12 cellular contexts compared by ENCODE assay signal in genomic region chr2:181540421-181540820, GRCh38.
DNase-seq lines count a peak whose midpoint lies in the region; ATAC-seq and TF ChIP-seq lines count a peak whose summit lies in the region.
"Had no signal": no experiment of that assay in that cellular context is flagged by ENCODE, and none has a peak within 500 bp of the region (broad histone marks: within the 10 kb centered on the region; RNA-seq: fewer than 3 reads in every experiment).

No MANE protein-coding gene starts in this region.

- ATAC-seq in left colon = no peak
- no peak for ATAC-seq in HG02981 (IDR thresholded peaks at IDR 0.05; ENCODE audit: unreplicated experiment)
- ATAC-seq in HG02884 (IDR thresholded peaks at IDR 0.05; ENCODE audit: unreplicated experiment) = no peak
- ATAC-seq: A549 had no signal

- DNase-seq in NCI-H226 (peak; percentile 2), erythroblast (lab: John Stamatoyannopoulos, UW) (peak; percentile 13 to 20), myocyte (ENCODE audit: low read depth) (peak; percentile 74), A673 (ENCODE audit: low spot score) (no peak), left colon (no peak)
- DNase-seq: Caco-2; CD8-positive, alpha-beta memory T cell had no signal

- intact Hi-C loops in A673 (cut with micrococcal nuclease; ENCODE audit: unreplicated experiment) = no loop called here
- intact Hi-C loops in left colon (cut with DNase I, micrococcal nuclease) = no loop called here

- CTCF ChIA-PET in A673 (lab: Charles Lee) = no interaction called here

- no peak for TF ChIP-seq CTCF in A673 (conservative IDR thresholded peaks at IDR 0.05; ENCODE audit: low read depth, low read length)

- POLR2A ChIA-PET in A673 (lab: Charles Lee; ENCODE audit: low non-redundant PET) = no interaction called here

- no peaks in the 10 kb centered on the region for H3K27me3 ChIP-seq in A673 (replicated peaks; ENCODE audit: insufficient read depth, low read depth, low read length, poor library complexity)
- H3K27me3 ChIP-seq: BLaER1 had no signal

- no peaks in the 10 kb centered on the region for H3K36me3 ChIP-seq in A673 (ENCODE audit: insufficient read depth, low read length, poor library complexity, severe bottlenecking)

- H3K4me3 ChIP-seq in A673 (ENCODE audit: low read depth, low read length, poor library complexity, severe bottlenecking) = no peak overlapping the region
- H3K4me3 ChIP-seq: A549, BLaER1, HAP-1 had no signal

- TF ChIP-seq POLR2A in erythroblast (IDR thresholded peaks at IDR 0.05; ENCODE audit: low read length) = peak; percentile 30

- H3K9me3 ChIP-seq in A673 (ENCODE audit: low read depth, low read length, poor library complexity, severe bottlenecking) = no peaks in the 10 kb centered on the region
- H3K9me3 ChIP-seq: A549, BLaER1, Caco-2, HAP-1 had no signal

- H3K4me1 ChIP-seq in A673 (ENCODE audit: insufficient read depth, low read length, poor library complexity, severe bottlenecking) = no peaks in the 10 kb centered on the region
- H3K4me1 ChIP-seq: A549, BLaER1, Caco-2, HAP-1 had no signal

- no TSS peak for BruUV-seq in A673 (replicated peaks; lab: Mats Ljungman, UMichigan)

- no peak overlapping the region for H3K27ac ChIP-seq in A673 (ENCODE audit: low read depth, low read length, poor library complexity, severe bottlenecking)
- H3K27ac ChIP-seq: A549, BLaER1 had no signal

Comparison
In these comparisons a context has a peak if more than half of its experiments do, and no peak if none do; other contexts are left out.
1. DNase-seq: peak in NCI-H226 (single experiment), erythroblast (2 of 2) and myocyte (single experiment); none in A673 (single experiment) and left colon (0 of 2).